8 cellular contexts compared by ENCODE assay signal in the genomic region with DNA sequence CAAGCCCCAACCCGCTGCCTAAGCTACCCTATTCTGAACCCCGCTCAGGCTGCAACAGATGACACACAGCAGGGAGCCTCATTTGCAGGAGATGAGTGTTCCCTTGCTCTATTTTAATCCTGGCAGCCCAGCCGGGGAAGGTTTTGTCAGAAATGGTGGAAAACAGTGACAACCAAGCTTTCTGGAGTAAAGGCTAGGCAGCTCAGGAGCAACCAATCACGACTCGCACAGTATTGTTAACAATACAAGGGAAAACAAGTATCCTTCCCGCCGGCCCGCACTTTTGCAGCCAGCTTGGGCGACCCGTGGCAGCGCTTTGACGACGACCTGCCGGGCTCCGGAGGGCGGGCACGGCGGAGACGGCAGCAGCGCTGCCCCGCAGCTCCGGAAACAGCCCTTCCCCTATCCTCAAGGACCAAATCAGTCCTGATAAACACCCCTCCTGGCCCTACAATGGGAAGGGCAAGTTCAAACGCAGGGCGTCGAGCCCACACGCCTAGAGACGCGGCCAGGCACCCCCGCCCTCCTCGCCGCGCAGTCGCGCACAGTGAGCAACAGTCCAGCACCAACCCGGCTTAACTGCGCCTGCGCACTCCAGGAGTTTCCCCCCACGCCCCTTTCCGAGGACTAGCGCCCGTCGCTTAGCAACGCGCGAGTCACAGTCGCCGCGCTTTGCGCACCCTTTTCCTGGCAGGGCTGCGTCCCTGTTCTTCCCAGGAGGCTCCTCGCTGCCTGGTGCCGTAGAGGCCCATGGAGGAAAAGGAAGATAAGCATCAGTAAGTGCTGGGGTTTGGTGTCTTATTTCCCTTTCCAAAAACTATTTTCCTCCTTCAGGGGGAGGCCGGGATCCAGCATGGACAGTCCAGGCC.
A peak's percentile ranks its signal among the peaks of the same experiment; 100 is the strongest.
DNase-seq lines count a peak whose midpoint lies in the region; ATAC-seq, FAIRE-seq and TF ChIP-seq lines count a peak whose summit lies in the region.

No MANE protein-coding gene starts in this region.

- H2BK20ac ChIP-seq in H1 (ENCODE audit: low read length) = no peak overlapping the region

- H3K79me2 ChIP-seq in H1 (ENCODE audit: control insufficient read depth in 1 of 2, insufficient read depth in 2 of 2, low read length in 2 of 2) = no peaks in the 10 kb centered on the region

- peaks cover 10 to 15% (median 13%) of the 10 kb centered on the region in 3 donors for H3K4me1 Mint-ChIP-seq in CD8-positive, alpha-beta memory T cell
- peaks cover 17% of the 10 kb centered on the region for H3K4me1 Mint-ChIP-seq in memory B cell

- no peak overlapping the region for H2BK12ac ChIP-seq in H1 (ENCODE audit: low read depth, low read length)

- no peak overlapping the region for H2BK120ac ChIP-seq in H1 (replicated peaks; ENCODE audit: low read depth, low read length)

- peaks cover 0 to 3% (median 0%) of the 10 kb centered on the region in 5 donors for H3K9me3 Mint-ChIP-seq in CD8-positive, alpha-beta memory T cell
- H3K9me3 Mint-ChIP-seq in memory B cell = no peaks in the 10 kb centered on the region

- H3K36me3 ChIP-seq in CD8-positive, alpha-beta memory T cell (ENCODE audit: insufficient read depth, low read length) = no peaks in the 10 kb centered on the region
- H3K36me3 ChIP-seq in H1 (ENCODE audit: control insufficient read depth in 2 of 4, insufficient read depth in 4 of 4, low read length in 3 of 4) = no peaks in the 10 kb centered on the region

- no peak overlapping the region for H3K23ac ChIP-seq in H1 (ENCODE audit: insufficient read length)

- H3K27ac ChIP-seq in CD8-positive, alpha-beta memory T cell (ENCODE audit: low read depth, low read length) = no peak overlapping the region
- H3K27ac ChIP-seq in H1 (ENCODE audit: low read depth, low read length) = peak overlapping the region; percentile 40; the same call in 1 of the 2 replicates

- peak overlapping the region; percentile 79 for H3K18ac ChIP-seq in H1 (ENCODE audit: extremely low read depth, low read length)

- no peaks in the 10 kb centered on the region for H3K36me3 Mint-ChIP-seq in CD8-positive, alpha-beta memory T cell
- H3K36me3 Mint-ChIP-seq in memory B cell = no peaks in the 10 kb centered on the region

- no peak overlapping the region for H4K5ac ChIP-seq in H1 (ENCODE audit: insufficient read length, low read depth, low read length)

- peaks cover 10% of the 10 kb centered on the region for H3K23me2 ChIP-seq in H1 (ENCODE audit: low read depth, low read length)

- H3K27me3 ChIP-seq in CD8-positive, alpha-beta memory T cell (ENCODE audit: insufficient read depth, low read length, poor library complexity, severe bottlenecking) = peaks cover 8% of the 10 kb centered on the region
- H3K27me3 ChIP-seq in H1 (replicated peaks in 1 of 4; ENCODE audit: control insufficient read depth in 3 of 4, extremely low read depth in 1 of 4, insufficient read depth in 3 of 4, low read length in 3 of 4) = no peaks in the 10 kb centered on the region

- FAIRE-seq in H1 (lab: Jason Lieb, UNC) = no peak

- H4K20me1 ChIP-seq in H1 (replicated peaks in 1 of 2; ENCODE audit: control insufficient read depth in 1 of 2, insufficient read depth in 2 of 2, low read length in 2 of 2) = no peaks in the 10 kb centered on the region

- H3K79me1 ChIP-seq in H1 (ENCODE audit: low read depth, low read length) = no peaks in the 10 kb centered on the region

- TF ChIP-seq POLR2A in H1 (IDR thresholded peaks at IDR 0.05; ENCODE audit: control extremely low read depth in 1 of 2, low read depth in 2 of 2, low read length in 2 of 2) = peak; percentile 58 to 83

- POLR2A ChIA-PET in CD8-positive, alpha-beta memory T cell (lab: Charles Lee) = interaction anchor here (0.5 kb wide), 1 partner anchor 179 kb away, joined by 3 read pairs; no protein-coding TSS in a partner anchor
- POLR2A ChIA-PET in H1 (lab: Charles Lee; ENCODE audit: partially characterized antibody) = interaction anchor here (0.8 kb wide), 1 partner anchor 231 kb away, joined by 3 read pairs; no protein-coding TSS in a partner anchor

- CTCF ChIA-PET in CD8-positive, alpha-beta memory T cell (lab: Charles Lee) = interaction anchor here (0.6 kb wide), 1 partner anchor 458 kb away, joined by 3 read pairs; no protein-coding TSS in a partner anchor
- CTCF ChIA-PET in H1 (lab: Charles Lee; ENCODE audit: partially characterized antibody) = interaction anchor here (0.6 to 3.7 kb wide), 4 partner anchors 10 to 223 kb away, joined by 3 to 16 read pairs (median 4); no protein-coding TSS in a partner anchor

- H3K56ac ChIP-seq in H1 (replicated peaks; ENCODE audit: insufficient read length, low read depth, low read length) = no peak overlapping the region

- H3K4ac ChIP-seq in H1 (replicated peaks; ENCODE audit: insufficient read length, low read depth, low read length) = no peak overlapping the region

- 0 out of 4 replicates have a peak, but pooled peaks of 1 of the 2 experiments have one; percentile 6 for TF ChIP-seq RAD21 in H1 (IDR thresholded peaks at IDR 0.05 in 1 of 2, conservative IDR thresholded peaks at IDR 0.05 in 1 of 2; ENCODE audit: low read depth in 2 of 2, low read length in 2 of 2)

- no peak overlapping the region for H2AK5ac ChIP-seq in H1 (ENCODE audit: low read depth, low read length)

- H3K14ac ChIP-seq in H1 (ENCODE audit: insufficient read length) = no peak overlapping the region

- peak overlapping the region; percentile 82; the same call in 1 of the 2 replicates for H4K8ac ChIP-seq in H1 (ENCODE audit: extremely low read depth, insufficient read depth, low read length)

- WGBS in H1 (ENCODE audit: extremely low coverage in 1 of 2, insufficient coverage in 1 of 2, insufficient read length in 1 of 2, insufficient replicate concordance in 2 of 2, low coverage in 1 of 2, low lambda C conversion rate in 2 of 2, missing lambda C conversion rate in 1 of 2), 2 experiments = 2% methylated on average over 53 of the region's 53 CpGs; no CpG with 5 or more reads in 1 of the 2 experiments

- H3K4me1 ChIP-seq in CD8-positive, alpha-beta memory T cell (ENCODE audit: insufficient read depth, low read length) = peaks cover 12% of the 10 kb centered on the region
- peaks cover 3 to 9% (median 4%) of the 10 kb centered on the region in 4 experiments; a peak in 5 of 7 replicates for H3K4me1 ChIP-seq in H1 (replicated peaks in 1 of 4; ENCODE audit: control insufficient read depth in 3 of 4, insufficient read depth in 4 of 4, low read length in 3 of 4)

- DNase-seq in CD8-positive, alpha-beta memory T cell = peak; percentile 68 to 94 (median 81)
- DNase-seq in HT1080 (ENCODE audit: low read depth) (peak; percentile 93), NOMO-1 treated with DMSO at 0.1 percent for 48 hours (lab: John Stamatoyannopoulos, UW; ENCODE audit: unreplicated experiment) (peak; percentile 80), H1 (ENCODE audit: low read depth in 1 of 2, low spot score in 2 of 2) (peak; percentile 86 to 94), memory B cell (ENCODE audit: low spot score in 2 of 2) (peak; percentile 76 to 83)
- DNase-seq in activated CD8-positive, alpha-beta memory T cell treated with anti-CD3 and anti-CD28 coated beads, Interleukin-2, amount 50 U/mL, for 1 hour (ENCODE audit: extremely low read depth) = peak; percentile 75
- peak; percentile 72 to 81 (median 80) for DNase-seq in stimulated activated CD4-positive, alpha-beta T cell treated with anti-CD3 and anti-CD28 coated beads, TNF-alpha, amount 100 ng/mL, for 48 hours (ENCODE audit: low read depth in 3 of 3)

- H3K4me3 ChIP-seq in CD8-positive, alpha-beta memory T cell (ENCODE audit: low read length) = peak overlapping the region; percentile 67
- peak overlapping the region; percentile 27 to 67 (median 54) for H3K4me3 ChIP-seq in H1 (ENCODE audit: extremely low read depth in 1 of 4, insufficient read depth in 2 of 4, low read depth in 3 of 4, low read length in 4 of 4)

- ATAC-seq in GM21367 (IDR thresholded peaks at IDR 0.05; ENCODE audit: unreplicated experiment) (peak; percentile 97), memory B cell (ENCODE audit: low read depth) (peak; percentile 84)

- H3K27me3 Mint-ChIP-seq in CD8-positive, alpha-beta memory T cell = peaks cover 13 to 16% of the 10 kb centered on the region in 2 donors
- H3K27me3 Mint-ChIP-seq in memory B cell = no peaks in the 10 kb centered on the region

- no peak for TF ChIP-seq CTCF in H1 (IDR thresholded peaks at IDR 0.05; ENCODE audit: control extremely low read depth in 1 of 3, insufficient read depth in 1 of 3, low read depth in 1 of 3, low read length in 3 of 3)

- peak overlapping the region; percentile 18 to 92 (median 74) for H3K27ac Mint-ChIP-seq in CD8-positive, alpha-beta memory T cell
- peak overlapping the region; percentile 96 for H3K27ac Mint-ChIP-seq in memory B cell

- no peak overlapping the region for H4K91ac ChIP-seq in H1 (replicated peaks; ENCODE audit: insufficient read length, low read length)

- no peak for TF ChIP-seq EP300 in H1 (IDR thresholded peaks at IDR 0.05; ENCODE audit: borderline replicate concordance in 1 of 2, low read depth in 2 of 2, low read length in 2 of 2)

- H3K4me3 Mint-ChIP-seq in CD8-positive, alpha-beta memory T cell = peak overlapping the region; percentile 86 to 92 (median 89)
- H3K4me3 Mint-ChIP-seq in memory B cell = peak overlapping the region; percentile 90

- peak overlapping the region in 3 of 4 experiments; percentile 49 to 69 (median 52); a peak in 6 of 7 replicates for H3K9ac ChIP-seq in H1 (replicated peaks in 1 of 4; ENCODE audit: extremely low read depth in 1 of 4, low read depth in 3 of 4, low read length in 3 of 4)

- no peak overlapping the region for H2BK15ac ChIP-seq in H1 (ENCODE audit: low read length)

- H3K4me2 ChIP-seq in H1 (ENCODE audit: insufficient read depth in 1 of 2, low read depth in 2 of 2, low read length in 2 of 2) = peak overlapping the region; percentile 93 to 98

- H2BK5ac ChIP-seq in H1 (ENCODE audit: low read depth, low read length) = no peak overlapping the region

- H3K9me3 ChIP-seq in CD8-positive, alpha-beta memory T cell (ENCODE audit: low read length) = no peaks in the 10 kb centered on the region
- H3K9me3 ChIP-seq in H1 (ENCODE audit: insufficient read depth in 2 of 2, low read depth in 1 of 2, low read length in 1 of 2) = peaks cover 3% of the 10 kb centered on the region in 2 experiments; a peak in 2 of 4 replicates

- peak overlapping the region; percentile 94 for H2AFZ ChIP-seq in H1 (ENCODE audit: low read length)

TF ChIP-seq in H1, 55 proteins besides CTCF, POLR2A, EP300 and RAD21 (continues in another document):
- TF ChIP-seq CHD1 (IDR thresholded peaks at IDR 0.05; ENCODE audit: low read depth, low read length) (no peak), SUZ12 (IDR thresholded peaks at IDR 0.05; ENCODE audit: low read length) (peak; percentile 31; the same call in 1 of the 2 replicates), SP1 (IDR thresholded peaks at IDR 0.05; ENCODE audit: low read depth, low read length) (0 out of 2 replicates have a peak, but pooled peaks have one; percentile 10), BACH1 (IDR thresholded peaks at IDR 0.05; ENCODE audit: low read length) (0 out of 2 replicates have a peak, but pooled peaks have one; percentile 30), SIN3A (conservative IDR thresholded peaks at IDR 0.05 in 1 of 2, IDR thresholded peaks at IDR 0.05 in 1 of 2; ENCODE audit: low read depth in 1 of 2, low read length in 2 of 2) (peak in 1 of 2 experiments; percentile 57; a peak in 2 of 4 replicates), MAFK (IDR thresholded peaks at IDR 0.05; ENCODE audit: low read depth, low read length) (no peak), EGR1 (IDR thresholded peaks at IDR 0.05; ENCODE audit: borderline replicate concordance, low read depth, low read length) (no peak)
